In genomic region chr11:74092425-74092824, GRCh38 we compare ENCODE assay signal across 20 cellular contexts.
DNase-seq lines count a peak whose midpoint lies in the region; ATAC-seq, FAIRE-seq and TF ChIP-seq lines count a peak whose summit lies in the region.
"Had no signal": no experiment of that assay in that cellular context is flagged by ENCODE, and none has a peak within 500 bp of the region (broad histone marks: within the 10 kb centered on the region; RNA-seq: fewer than 3 reads in every experiment).

No MANE protein-coding gene starts in this region.

- 0 out of 3 replicates have a peak overlapping the region, but pooled peaks have one; percentile 10 for H3K27ac ChIP-seq in K562 (ENCODE audit: extremely low read depth, low read depth, low read length)
- H3K27ac ChIP-seq in mesendoderm (ENCODE audit: low read depth, low read length) = no peak overlapping the region
- H3K27ac ChIP-seq: 22Rv1, BLaER1, C4-2B had no signal

- no peak overlapping the region for H2BK120ac ChIP-seq in mesendoderm (ENCODE audit: low read depth, low read length)

- H3K4me1 Mint-ChIP-seq in activated naive CD4-positive, alpha-beta T cell treated with anti-CD3 and anti-CD28 coated beads, Interleukin-2, amount 50 U/mL, for 24 hours = no peaks in the 10 kb centered on the region
- H3K4me1 Mint-ChIP-seq: B cell had no signal

- H3K9ac ChIP-seq in K562 (ENCODE audit: insufficient read depth in 1 of 2, low read depth in 2 of 2, low read length in 2 of 2) (no peak overlapping the region), mesendoderm (ENCODE audit: low read length) (no peak overlapping the region)
- H3K9ac ChIP-seq: BLaER1 had no signal

- in situ Hi-C loops in K562 (cut with MboI) = no loop called here

- H4K5ac ChIP-seq in mesendoderm (ENCODE audit: low read length) = no peak overlapping the region

- H4K8ac ChIP-seq in mesendoderm (ENCODE audit: low read depth, low read length) = no peak overlapping the region

- no peak overlapping the region for H3K23ac ChIP-seq in mesendoderm (ENCODE audit: low read length)

- TF ChIP-seq POLR2A in K562 (conservative IDR thresholded peaks at IDR 0.05) = no peak

- H3K79me2 ChIP-seq in K562 (ENCODE audit: control insufficient read depth, insufficient read depth, low read length) (no peaks in the 10 kb centered on the region), mesendoderm (ENCODE audit: control insufficient read depth, insufficient read depth, low read length) (no peaks in the 10 kb centered on the region)

- intact Hi-C loops in K562 (cut with micrococcal nuclease) = no loop called here

- peaks cover 23% of the 10 kb centered on the region for H3K36me3 Mint-ChIP-seq in activated naive CD4-positive, alpha-beta T cell treated with anti-CD3 and anti-CD28 coated beads, Interleukin-2, amount 50 U/mL, for 24 hours

- no peaks in the 10 kb centered on the region for H3K9me1 ChIP-seq in K562 (ENCODE audit: control insufficient read depth, insufficient read depth, low read length)

- H3K18ac ChIP-seq in mesendoderm (ENCODE audit: low read length) = no peak overlapping the region

- peak overlapping the region; percentile 30; the same call in 1 of the 2 replicates for H3K4me2 ChIP-seq in K562 (ENCODE audit: insufficient read depth, low read length)
- H3K4me2 ChIP-seq in mesendoderm (ENCODE audit: low read length) = no peak overlapping the region
- H3K4me2 ChIP-seq: BLaER1, GM23338 had no signal

- peak overlapping the region; percentile 42 for H3K27ac Mint-ChIP-seq in activated naive CD4-positive, alpha-beta T cell treated with anti-CD3 and anti-CD28 coated beads, Interleukin-2, amount 50 U/mL, for 24 hours
- H3K27ac Mint-ChIP-seq: B cell; CD8-positive, alpha-beta T cell; GM23338; HFFc6 had no signal

- no peak overlapping the region for H2AK5ac ChIP-seq in mesendoderm (ENCODE audit: low read length)

- FAIRE-seq in K562 (lab: Jason Lieb, UNC) = peak; percentile 79
- FAIRE-seq: A204.1, GM12892 had no signal

- H3K27me3 Mint-ChIP-seq in activated naive CD4-positive, alpha-beta T cell treated with anti-CD3 and anti-CD28 coated beads, Interleukin-2, amount 50 U/mL, for 24 hours = no peaks in the 10 kb centered on the region
- H3K27me3 Mint-ChIP-seq: B cell; CD4-positive, CD25-positive, alpha-beta regulatory T cell had no signal

- H3K4ac ChIP-seq in mesendoderm (ENCODE audit: low read depth, low read length) = no peak overlapping the region

- H4K20me1 ChIP-seq in K562 (replicated peaks; ENCODE audit: control insufficient read depth, insufficient read depth, low read length) = no peaks in the 10 kb centered on the region
- H4K20me1 ChIP-seq: BLaER1 had no signal

- no peak for TF ChIP-seq EP300 in K562 (IDR thresholded peaks at IDR 0.05; ENCODE audit: low read length)

- H2BK15ac ChIP-seq in mesendoderm (replicated peaks; ENCODE audit: low read depth) = no peak overlapping the region

- no peak overlapping the region for H2BK5ac ChIP-seq in mesendoderm (ENCODE audit: low read length)

- no peaks in the 10 kb centered on the region for H3K79me1 ChIP-seq in mesendoderm (ENCODE audit: low read length)

- ATAC-seq in K562 (peak; percentile 64), HG02981 (IDR thresholded peaks at IDR 0.05; ENCODE audit: unreplicated experiment) (no peak)
- ATAC-seq: CD8-positive, alpha-beta T cell; GM23338 had no signal

- DNase-seq in activated naive CD4-positive, alpha-beta T cell treated with anti-CD3 and anti-CD28 coated beads, Interleukin-2, amount 50 U/mL, for 16 hours = no peak
- peak in 2 of 4 experiments; percentile 39 to 62 for DNase-seq in K562 (ENCODE audit: extremely low read depth in 1 of 4, low spot score in 3 of 4)
- DNase-seq in mesendoderm = peak; percentile 68
- DNase-seq in activated T-cell treated with anti-CD3 and anti-CD28 coated beads for 4 hours = no peak
- DNase-seq: Caco-2; CD4-positive, CD25-positive, alpha-beta regulatory T cell; CD8-positive, alpha-beta T cell; DMS153; DND-41; HFFc6 had no signal

- no TSS peak for BruUV-seq in K562 (replicated peaks; lab: Mats Ljungman, UMichigan)

- H2AFZ ChIP-seq in K562 (ENCODE audit: low read depth, low read length) = 0 out of 2 replicates have a peak overlapping the region, but pooled peaks have one; percentile 19
- H2AFZ ChIP-seq: GM23338 had no signal

- H3K9me3 Mint-ChIP-seq in activated naive CD4-positive, alpha-beta T cell treated with anti-CD3 and anti-CD28 coated beads, Interleukin-2, amount 50 U/mL, for 24 hours = no peaks in the 10 kb centered on the region
- H3K9me3 Mint-ChIP-seq: CD4-positive, CD25-positive, alpha-beta regulatory T cell; CD8-positive, alpha-beta T cell; GM23338; HFFc6 had no signal

- CTCF ChIA-PET in K562 (lab: Yijun Ruan, JAX; ENCODE audit: low intra/inter-chr PET ratio) = no interaction called here

- POLR2A ChIA-PET in K562 (lab: Yijun Ruan, JAX) = interaction anchor here (0.6 kb wide), 1 partner anchor 141 kb away, joined by 3 read pairs; no protein-coding TSS in a partner anchor

- TF ChIP-seq RAD21 in K562 (CRISPR knock-in tag; conservative IDR thresholded peaks at IDR 0.05 in 1 of 2, IDR thresholded peaks at IDR 0.05 in 1 of 2) = no peak

- H3K4me3 Mint-ChIP-seq in activated naive CD4-positive, alpha-beta T cell treated with anti-CD3 and anti-CD28 coated beads, Interleukin-2, amount 50 U/mL, for 24 hours = no peak overlapping the region
- H3K4me3 Mint-ChIP-seq: B cell; CD4-positive, CD25-positive, alpha-beta regulatory T cell; CD8-positive, alpha-beta T cell; GM23338; HFFc6 had no signal

- H3K4me1 ChIP-seq in K562 (replicated peaks in 1 of 2; ENCODE audit: control insufficient read depth in 2 of 2, insufficient read depth in 2 of 2, low read length in 2 of 2) = peaks cover 4 to 8% of the 10 kb centered on the region in 2 experiments; a peak in 4 of 5 replicates
- H3K4me1 ChIP-seq in mesendoderm (ENCODE audit: control insufficient read depth, low read depth, low read length) = no peaks in the 10 kb centered on the region
- H3K4me1 ChIP-seq: BLaER1, Caco-2 had no signal

- no peak for TF ChIP-seq CTCF in K562 (IDR thresholded peaks at IDR 0.05 in 2 of 3, conservative IDR thresholded peaks at IDR 0.05 in 1 of 3; ENCODE audit: insufficient read depth in 2 of 3, low read depth in 1 of 3, low read length in 3 of 3)

- 4% methylated on average over 6 of the region's 6 CpGs for WGBS in K562 (ENCODE audit: insufficient coverage, low coverage, missing lambda C conversion rate)
- WGBS in mesendoderm (ENCODE audit: extremely low coverage, insufficient coverage, low lambda C conversion rate) = no CpG with 5 or more reads among the region's 6 CpGs

- H3K27me3 ChIP-seq in K562 (ENCODE audit: control insufficient read depth in 2 of 2, insufficient read depth in 2 of 2, low read length in 2 of 2) (no peaks in the 10 kb centered on the region), mesendoderm (ENCODE audit: insufficient read depth, low read length, poor library complexity) (no peaks in the 10 kb centered on the region)
- H3K27me3 ChIP-seq: BLaER1 had no signal

- no peak overlapping the region for H3K4me3 ChIP-seq in K562
- no peak overlapping the region for H3K4me3 ChIP-seq in mesendoderm (ENCODE audit: low read length)
- H3K4me3 ChIP-seq: BLaER1, GM23338, HAP-1 had no signal

- H3K9me3 ChIP-seq in K562 (replicated peaks; ENCODE audit: control insufficient read depth, insufficient read depth, low read depth, low read length) = no peaks in the 10 kb centered on the region
- H3K9me3 ChIP-seq: BLaER1, Caco-2, HAP-1 had no signal

- H3K56ac ChIP-seq in mesendoderm (ENCODE audit: low read length) = no peak overlapping the region

- H3K36me3 ChIP-seq in K562 (ENCODE audit: control insufficient read depth, insufficient read depth, low read length) = peaks cover 50% of the 10 kb centered on the region
- H3K36me3 ChIP-seq in mesendoderm (ENCODE audit: control insufficient read depth, insufficient read depth, low read length) = peaks cover 4% of the 10 kb centered on the region

TF ChIP-seq in K562, 482 proteins besides CTCF, POLR2A, EP300 and RAD21 (continues in another document):
- TF ChIP-seq TCF3 (CRISPR knock-in tag; IDR thresholded peaks at IDR 0.05) (peak; percentile 78), MYNN (IDR thresholded peaks at IDR 0.05) (no peak), MYNN (CRISPR knock-in tag; IDR thresholded peaks at IDR 0.05) (no peak), ZKSCAN1 (IDR thresholded peaks at IDR 0.05; ENCODE audit: low read depth, low read length) (no peak; the same call in 1 of the 2 replicates), TEAD4 (IDR thresholded peaks at IDR 0.05; ENCODE audit: low read length) (peak; percentile 86), TEAD4 (CRISPR knock-in tag; IDR thresholded peaks at IDR 0.05; ENCODE audit: borderline replicate concordance) (no peak), NR4A1 (CRISPR knock-in tag; IDR thresholded peaks at IDR 0.05) (no peak), NR4A1 (tag; IDR thresholded peaks at IDR 0.05) (no peak), PCBP2 (IDR thresholded peaks at IDR 0.05; ENCODE audit: low read depth, low read length, poor library complexity, severe bottlenecking) (no peak), KLF1 (tag; IDR thresholded peaks at IDR 0.05) (no peak), SUPT5H (IDR thresholded peaks at IDR 0.05) (no peak), CREB3L1 (IDR thresholded peaks at IDR 0.05; ENCODE audit: borderline replicate concordance, low read depth) (no peak), ZNF707 (CRISPR knock-in tag; conservative IDR thresholded peaks at IDR 0.05) (no peak), MECOM (CRISPR knock-in tag; IDR thresholded peaks at IDR 0.05) (no peak), MEIS2 (IDR thresholded peaks at IDR 0.05; ENCODE audit: partially characterized antibody) (peak; percentile 85)
